In genomic region chr11:8089791-8090510, GRCh38 we compare ENCODE assay signal across 16 cellular contexts. TPM values are rescaled to one million over a fixed set of nuclear protein-coding genes. Genes with fewer than 3 reads are reported as not detected.
"Had no signal": no experiment of that assay in that cellular context is flagged by ENCODE, and none has a peak within 500 bp of the region (broad histone marks: within the 10 kb centered on the region; RNA-seq: fewer than 3 reads in every experiment).

No MANE protein-coding gene starts in this region.

- FAIRE-seq: colon had no signal

- H3K27me3 ChIP-seq: breast epithelium, gastroesophageal sphincter, ovary, uterus had no signal

- DNase-seq: activated B cell treated with CpG ODN at 0.5 μM for 24 hours; effector CD8-positive, alpha-beta T cell; immature natural killer cell; kidney glomerular epithelial cell; naive B cell; stimulated activated naive CD4-positive, alpha-beta T cell treated with Interleukin-2 at 50 U/mL for 16 hours had no signal

- H3K4me1 ChIP-seq: breast epithelium, left lung, prostate gland had no signal

- H3K4me3 ChIP-seq: breast epithelium, gastroesophageal sphincter, left lung, ovary, prostate gland, thoracic aorta, uterus had no signal

- ATAC-seq: activated CD8-positive, alpha-beta memory T cell treated with anti-CD3 and anti-CD28 coated beads, Interleukin-2, amount 10 ng/mL, durations not matched to agents 7 days and 5 days; activated CD8-positive, alpha-beta T cell treated with anti-CD3 and anti-CD28 coated beads, Interleukin-2, amount 10 ng/mL, durations not matched to agents 7 days and 5 days; gastroesophageal sphincter; left lung had no signal

- H3K9me3 ChIP-seq: breast epithelium, gastroesophageal sphincter, left lung, ovary, prostate gland, thoracic aorta, uterus had no signal

- H3K27ac ChIP-seq: breast epithelium, gastroesophageal sphincter, left lung, ovary, prostate gland, thoracic aorta, uterus had no signal

- H3K36me3 ChIP-seq: breast epithelium, left lung, ovary, prostate gland, uterus had no signal

RNA-seq across cellular contexts. Expression of gene TUB, which starts 8.9 kb away (rescaled TPM):
- total RNA-seq: activated B cell treated with CpG ODN at 0.5 μM for 24 hours; activated CD8-positive, alpha-beta T cell treated with anti-CD3 and anti-CD28 coated beads, Interleukin-2, amount 10 ng/mL, durations not matched to agents 7 days and 5 days had no signal
- polyA plus RNA-seq: immature natural killer cell had no signal
